ENCODE assay signal across 8 cellular contexts in genomic region chr18:30970201-30970816, GRCh38.
DNase-seq lines count a peak whose midpoint lies in the region; ATAC-seq, FAIRE-seq and TF ChIP-seq lines count a peak whose summit lies in the region.

No MANE protein-coding gene starts in this region.

- H3K9me3 ChIP-seq in astrocyte (ENCODE audit: insufficient read depth, low read depth, low read length), result no peaks in the 10 kb centered on the region

- ATAC-seq in HG03025 (IDR thresholded peaks at IDR 0.05; ENCODE audit: low FRiP score, unreplicated experiment), result no peak

- DNase-seq in GM10248 (ENCODE audit: extremely low spot score) (no peak), NCI-H1105 treated with DMSO at 0.1 percent for 48 hours (lab: John Stamatoyannopoulos, UW) (peak; percentile 62), astrocyte (ENCODE audit: low read depth) (peak; percentile 32), medulla oblongata (ENCODE audit: extremely low spot score) (peak; percentile 16), mesenteric fat pad (ENCODE audit: low spot score) (no peak)
- no peak for DNase-seq in activated CD4-positive, alpha-beta T cell treated with anti-CD3 and anti-CD28 coated beads, Interleukin-2, amount 50 U/mL, for 1 hour
- DNase-seq in activated CD4-positive, alpha-beta T cell treated with anti-CD3 and anti-CD28 coated beads, Interleukin-2, amount 50 U/mL, for 48 hours, result no peak

- no peak overlapping the region for H3K4me3 Mint-ChIP-seq in astrocyte (ENCODE audit: unreplicated experiment)

- no peaks in the 10 kb centered on the region for H3K36me3 ChIP-seq in astrocyte (ENCODE audit: insufficient read depth, low read length)

- peak overlapping the region; percentile 63 for H3K4me2 ChIP-seq in astrocyte (ENCODE audit: low read length)

- H3K9me3 Mint-ChIP-seq in astrocyte (ENCODE audit: unreplicated experiment), result no peaks in the 10 kb centered on the region

- no peaks in the 10 kb centered on the region for H3K79me2 ChIP-seq in astrocyte (ENCODE audit: insufficient read depth, low read length)

- POLR2A ChIA-PET in GM10248 (lab: Yijun Ruan, JAX), result no interaction called here

- H4K20me1 ChIP-seq in astrocyte (ENCODE audit: insufficient read depth, low read length), result no peaks in the 10 kb centered on the region

- H3K27me3 Mint-ChIP-seq in astrocyte (ENCODE audit: low read depth, unreplicated experiment), result no peaks in the 10 kb centered on the region

- no peak overlapping the region for H3K4me3 ChIP-seq in astrocyte (ENCODE audit: insufficient read depth, low read depth, low read length)

- peak overlapping the region; percentile 39 for H2AFZ ChIP-seq in astrocyte (ENCODE audit: low read depth, low read length)

- FAIRE-seq in astrocyte (lab: Jason Lieb, UNC), result no peak

- TF ChIP-seq CTCF in GM10248 (IDR thresholded peaks at IDR 0.05; ENCODE audit: control extremely low read depth, extremely low read depth, low read depth, missing control alignments), result peak; percentile 44
- TF ChIP-seq CTCF in astrocyte (IDR thresholded peaks at IDR 0.05; ENCODE audit: insufficient read depth, low read depth, low read length), result peak; percentile 41

- CTCF ChIA-PET in GM10248 (lab: Yijun Ruan, JAX), result interaction anchor here (0.8 to 2.8 kb wide), 10 partner anchors 9 to 1096 kb away, joined by 3 to 11 read pairs (median 3); no protein-coding TSS in a partner anchor

- H3K27ac ChIP-seq in astrocyte (ENCODE audit: low read depth, low read length), result no peak overlapping the region

- no peak overlapping the region for H3K27ac Mint-ChIP-seq in astrocyte (ENCODE audit: unreplicated experiment)

- H3K36me3 Mint-ChIP-seq in astrocyte (ENCODE audit: low read depth, unreplicated experiment), result no peaks in the 10 kb centered on the region

- no peaks in the 10 kb centered on the region for H3K4me1 ChIP-seq in astrocyte (ENCODE audit: insufficient read depth, low read length)

- no peaks in the 10 kb centered on the region for H3K27me3 ChIP-seq in astrocyte (ENCODE audit: insufficient read depth, low read length)

- no peak overlapping the region for H3K9ac ChIP-seq in astrocyte (ENCODE audit: low read length)

- no peaks in the 10 kb centered on the region for H3K4me1 Mint-ChIP-seq in astrocyte (ENCODE audit: low read depth, unreplicated experiment)

Comparison
In these comparisons a context has a peak if more than half of its experiments do, and no peak if none do; other contexts are left out.
1. DNase-seq: peak in NCI-H1105 treated with DMSO at 0.1 percent for 48 hours (single experiment), astrocyte (single experiment) and medulla oblongata (single experiment); none in GM10248 (single experiment), activated CD4-positive, alpha-beta T cell treated with anti-CD3 and anti-CD28 coated beads, Interleukin-2, amount 50 U/mL, for 1 hour (single experiment), activated CD4-positive, alpha-beta T cell treated with anti-CD3 and anti-CD28 coated beads, Interleukin-2, amount 50 U/mL, for 48 hours (0 of 2) and mesenteric fat pad (single experiment).